ENCODE assay signal across 1 cellular context in the genomic region with DNA sequence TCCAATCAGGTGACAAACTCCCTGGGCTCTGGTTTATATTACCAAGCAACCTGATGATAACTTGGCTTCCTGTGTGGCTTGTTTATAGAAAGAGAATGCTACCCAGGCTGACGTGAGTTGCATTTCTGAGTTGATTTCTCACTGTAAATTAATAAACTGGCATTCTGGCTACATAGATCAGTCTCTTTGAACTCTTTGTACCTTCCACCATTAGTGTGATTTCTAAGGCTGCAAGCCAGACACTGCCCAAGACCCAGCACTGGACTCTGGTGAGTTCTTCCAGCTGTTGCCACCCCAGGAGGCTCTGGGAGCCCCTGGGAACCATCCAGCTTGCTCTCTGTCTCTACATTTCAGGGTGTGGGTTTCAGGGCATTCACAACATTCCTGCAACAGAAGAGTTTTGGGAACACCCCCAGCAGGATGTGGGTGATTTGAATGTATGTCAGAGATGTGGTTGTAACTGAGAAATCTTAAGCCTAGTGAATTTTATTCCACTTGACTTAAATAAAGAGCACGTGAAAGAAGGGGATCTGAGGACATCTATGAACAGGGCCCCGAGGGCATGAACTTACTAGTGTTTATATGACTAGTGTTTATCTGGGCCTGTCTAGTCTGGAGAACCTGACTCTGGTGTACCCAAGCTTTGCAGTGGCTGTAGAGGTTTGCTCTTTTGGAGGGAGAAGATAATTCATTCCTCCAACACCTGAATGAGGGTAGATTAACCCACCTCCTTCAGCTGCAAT.
TF ChIP-seq lines count a peak whose summit lies in the region.

No MANE protein-coding gene starts in this region.

TF ChIP-seq in HEK293, 187 proteins besides CTCF, POLR2A, EP300 and RAD21 (continued from another document):
- TF ChIP-seq, protein P1, sequence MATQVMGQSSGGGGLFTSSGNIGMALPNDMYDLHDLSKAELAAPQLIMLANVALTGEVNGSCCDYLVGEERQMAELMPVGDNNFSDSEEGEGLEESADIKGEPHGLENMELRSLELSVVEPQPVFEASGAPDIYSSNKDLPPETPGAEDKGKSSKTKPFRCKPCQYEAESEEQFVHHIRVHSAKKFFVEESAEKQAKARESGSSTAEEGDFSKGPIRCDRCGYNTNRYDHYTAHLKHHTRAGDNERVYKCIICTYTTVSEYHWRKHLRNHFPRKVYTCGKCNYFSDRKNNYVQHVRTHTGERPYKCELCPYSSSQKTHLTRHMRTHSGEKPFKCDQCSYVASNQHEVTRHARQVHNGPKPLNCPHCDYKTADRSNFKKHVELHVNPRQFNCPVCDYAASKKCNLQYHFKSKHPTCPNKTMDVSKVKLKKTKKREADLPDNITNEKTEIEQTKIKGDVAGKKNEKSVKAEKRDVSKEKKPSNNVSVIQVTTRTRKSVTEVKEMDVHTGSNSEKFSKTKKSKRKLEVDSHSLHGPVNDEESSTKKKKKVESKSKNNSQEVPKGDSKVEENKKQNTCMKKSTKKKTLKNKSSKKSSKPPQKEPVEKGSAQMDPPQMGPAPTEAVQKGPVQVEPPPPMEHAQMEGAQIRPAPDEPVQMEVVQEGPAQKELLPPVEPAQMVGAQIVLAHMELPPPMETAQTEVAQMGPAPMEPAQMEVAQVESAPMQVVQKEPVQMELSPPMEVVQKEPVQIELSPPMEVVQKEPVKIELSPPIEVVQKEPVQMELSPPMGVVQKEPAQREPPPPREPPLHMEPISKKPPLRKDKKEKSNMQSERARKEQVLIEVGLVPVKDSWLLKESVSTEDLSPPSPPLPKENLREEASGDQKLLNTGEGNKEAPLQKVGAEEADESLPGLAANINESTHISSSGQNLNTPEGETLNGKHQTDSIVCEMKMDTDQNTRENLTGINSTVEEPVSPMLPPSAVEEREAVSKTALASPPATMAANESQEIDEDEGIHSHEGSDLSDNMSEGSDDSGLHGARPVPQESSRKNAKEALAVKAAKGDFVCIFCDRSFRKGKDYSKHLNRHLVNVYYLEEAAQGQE (tag by site-specific recombination; IDR thresholded peaks at IDR 0.05): no peak
- TF ChIP-seq ZNF354C (tag by site-specific recombination; IDR thresholded peaks at IDR 0.05; ENCODE audit: borderline replicate concordance, low read depth) (no peak), SETDB1 (IDR thresholded peaks at IDR 0.05; ENCODE audit: insufficient read length, low read length) (no peak), ZNF350 (tag by site-specific recombination; IDR thresholded peaks at IDR 0.05) (no peak), ZNF341 (tag by site-specific recombination; IDR thresholded peaks at IDR 0.05; ENCODE audit: low read depth) (no peak), SCRT1 (tag by site-specific recombination; IDR thresholded peaks at IDR 0.05; ENCODE audit: borderline replicate concordance) (0 out of 2 replicates have a peak, but pooled peaks have one; percentile 52), PRDM2 (tag by site-specific recombination; IDR thresholded peaks at IDR 0.05; ENCODE audit: borderline replicate concordance) (no peak), SP2 (tag by site-specific recombination; IDR thresholded peaks at IDR 0.05) (no peak), ZNF169 (tag by site-specific recombination; IDR thresholded peaks at IDR 0.05) (no peak), OSR2 (tag by site-specific recombination; IDR thresholded peaks at IDR 0.05) (peak; percentile 79), ZNF548 (tag by site-specific recombination; IDR thresholded peaks at IDR 0.05) (no peak), ZNF280C (tag by site-specific recombination; IDR thresholded peaks at IDR 0.05) (no peak), ZNF248 (tag by site-specific recombination; IDR thresholded peaks at IDR 0.05) (no peak), ZNF549 (tag by site-specific recombination; IDR thresholded peaks at IDR 0.05) (no peak), ZNF132 (tag by site-specific recombination; IDR thresholded peaks at IDR 0.05; ENCODE audit: borderline replicate concordance) (no peak), ZNF174 (tag by site-specific recombination; IDR thresholded peaks at IDR 0.05) (no peak), ZNF23 (tag by site-specific recombination; IDR thresholded peaks at IDR 0.05; ENCODE audit: borderline replicate concordance) (no peak), BCL6B (tag by site-specific recombination; IDR thresholded peaks at IDR 0.05) (no peak), ZNF624 (tag by site-specific recombination; IDR thresholded peaks at IDR 0.05) (no peak), ZFP3 (tag by site-specific recombination; IDR thresholded peaks at IDR 0.05; ENCODE audit: low read depth) (no peak), SCRT2 (tag by site-specific recombination; IDR thresholded peaks at IDR 0.05) (peak; percentile 92), ZNF394 (tag by site-specific recombination; IDR thresholded peaks at IDR 0.05; ENCODE audit: borderline replicate concordance) (no peak), ZNF239 (tag by site-specific recombination; IDR thresholded peaks at IDR 0.05) (no peak), WT1 (tag by site-specific recombination; IDR thresholded peaks at IDR 0.05) (no peak), ZSCAN4 (tag by site-specific recombination; IDR thresholded peaks at IDR 0.05) (no peak), ZNF292 (tag by site-specific recombination; IDR thresholded peaks at IDR 0.05; ENCODE audit: borderline replicate concordance, low read depth) (no peak), ZNF140 (tag by site-specific recombination; IDR thresholded peaks at IDR 0.05) (no peak), HOXA7 (CRISPR knock-in tag; IDR thresholded peaks at IDR 0.05; ENCODE audit: borderline replicate concordance) (no peak), FEZF1 (tag by site-specific recombination; IDR thresholded peaks at IDR 0.05) (0 out of 2 replicates have a peak, but pooled peaks have one; percentile 29), ZSCAN16 (tag by site-specific recombination; IDR thresholded peaks at IDR 0.05) (no peak), ZNF521 (tag by site-specific recombination; IDR thresholded peaks at IDR 0.05) (no peak), ZNF558 (tag by site-specific recombination; IDR thresholded peaks at IDR 0.05) (no peak), REPIN1 (tag by site-specific recombination; IDR thresholded peaks at IDR 0.05; ENCODE audit: low read depth) (no peak), ZSCAN23 (tag by site-specific recombination; IDR thresholded peaks at IDR 0.05) (no peak), ZFP37 (tag by site-specific recombination; IDR thresholded peaks at IDR 0.05) (no peak), ZNF768 (tag by site-specific recombination; IDR thresholded peaks at IDR 0.05) (no peak), KLF1 (tag by site-specific recombination; IDR thresholded peaks at IDR 0.05) (no peak), ZNF670 (tag by site-specific recombination; IDR thresholded peaks at IDR 0.05; ENCODE audit: low read depth) (no peak), ZNF404 (tag by site-specific recombination; IDR thresholded peaks at IDR 0.05) (no peak), MZF1 (tag by site-specific recombination; IDR thresholded peaks at IDR 0.05; ENCODE audit: borderline replicate concordance) (no peak), ZNF629 (tag by site-specific recombination; IDR thresholded peaks at IDR 0.05) (0 out of 2 replicates have a peak, but pooled peaks have one; percentile 23)
- TF ChIP-seq, protein P2, sequence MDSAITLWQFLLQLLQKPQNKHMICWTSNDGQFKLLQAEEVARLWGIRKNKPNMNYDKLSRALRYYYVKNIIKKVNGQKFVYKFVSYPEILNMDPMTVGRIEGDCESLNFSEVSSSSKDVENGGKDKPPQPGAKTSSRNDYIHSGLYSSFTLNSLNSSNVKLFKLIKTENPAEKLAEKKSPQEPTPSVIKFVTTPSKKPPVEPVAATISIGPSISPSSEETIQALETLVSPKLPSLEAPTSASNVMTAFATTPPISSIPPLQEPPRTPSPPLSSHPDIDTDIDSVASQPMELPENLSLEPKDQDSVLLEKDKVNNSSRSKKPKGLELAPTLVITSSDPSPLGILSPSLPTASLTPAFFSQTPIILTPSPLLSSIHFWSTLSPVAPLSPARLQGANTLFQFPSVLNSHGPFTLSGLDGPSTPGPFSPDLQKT (IDR thresholded peaks at IDR 0.05; ENCODE audit: borderline replicate concordance, low read depth, low read length): no peak
- TF ChIP-seq, protein P3, sequence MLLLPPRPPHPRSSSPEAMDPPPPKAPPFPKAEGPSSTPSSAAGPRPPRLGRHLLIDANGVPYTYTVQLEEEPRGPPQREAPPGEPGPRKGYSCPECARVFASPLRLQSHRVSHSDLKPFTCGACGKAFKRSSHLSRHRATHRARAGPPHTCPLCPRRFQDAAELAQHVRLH (tag by site-specific recombination; IDR thresholded peaks at IDR 0.05): no peak
- TF ChIP-seq, protein P4, sequence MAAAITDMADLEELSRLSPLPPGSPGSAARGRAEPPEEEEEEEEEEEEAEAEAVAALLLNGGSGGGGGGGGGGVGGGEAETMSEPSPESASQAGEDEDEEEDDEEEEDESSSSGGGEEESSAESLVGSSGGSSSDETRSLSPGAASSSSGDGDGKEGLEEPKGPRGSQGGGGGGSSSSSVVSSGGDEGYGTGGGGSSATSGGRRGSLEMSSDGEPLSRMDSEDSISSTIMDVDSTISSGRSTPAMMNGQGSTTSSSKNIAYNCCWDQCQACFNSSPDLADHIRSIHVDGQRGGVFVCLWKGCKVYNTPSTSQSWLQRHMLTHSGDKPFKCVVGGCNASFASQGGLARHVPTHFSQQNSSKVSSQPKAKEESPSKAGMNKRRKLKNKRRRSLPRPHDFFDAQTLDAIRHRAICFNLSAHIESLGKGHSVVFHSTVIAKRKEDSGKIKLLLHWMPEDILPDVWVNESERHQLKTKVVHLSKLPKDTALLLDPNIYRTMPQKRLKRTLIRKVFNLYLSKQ (tag by site-specific recombination; IDR thresholded peaks at IDR 0.05; ENCODE audit: borderline replicate concordance): no peak
